Comparison of ENCODE assay signal across 11 cellular contexts in genomic region chr9:128722380-128723351, GRCh38. TPM values are rescaled to one million over a fixed set of nuclear protein-coding genes. Genes with fewer than 3 reads are reported as not detected.
A peak's percentile ranks its signal among the peaks of the same experiment; 100 is the strongest.
DNase-seq lines count a peak whose midpoint lies in the region; ATAC-seq, FAIRE-seq and TF ChIP-seq lines count a peak whose summit lies in the region.
"Had no signal": no experiment of that assay in that cellular context is flagged by ENCODE, and none has a peak within 500 bp of the region (broad histone marks: within the 10 kb centered on the region; RNA-seq: fewer than 3 reads in every experiment).

No MANE protein-coding gene starts in this region.

- no peak for FAIRE-seq in D721Med (lab: Jason Lieb, UNC)
- FAIRE-seq: RCC 7860 had no signal

- no peaks in the 10 kb centered on the region for H3K9me3 Mint-ChIP-seq in CD4-positive, CD25-positive, alpha-beta regulatory T cell
- H3K9me3 Mint-ChIP-seq in brain: peaks cover 0 to 4% (median 0%) of the 10 kb centered on the region in 5 experiments
- no peaks in the 10 kb centered on the region for H3K9me3 Mint-ChIP-seq in nephron progenitor cell

- peaks cover 3 to 54% (median 19%) of the 10 kb centered on the region in 4 donors for H3K4me1 Mint-ChIP-seq in CD4-positive, CD25-positive, alpha-beta regulatory T cell
- peaks cover 17% of the 10 kb centered on the region for H3K4me1 Mint-ChIP-seq in brain
- peaks cover 25% of the 10 kb centered on the region for H3K4me1 Mint-ChIP-seq in nephron progenitor cell

- intact Hi-C loops in lower lobe of right lung (cut with DNase I): no loop called here

- no peaks in the 10 kb centered on the region for H3K27me3 ChIP-seq in CD4-positive, CD25-positive, alpha-beta regulatory T cell (ENCODE audit: control insufficient read depth, insufficient read depth, low read length)
- H3K27me3 ChIP-seq in lower lobe of right lung (ENCODE audit: low read depth): no peaks in the 10 kb centered on the region

- H3K4me1 ChIP-seq in CD4-positive, CD25-positive, alpha-beta regulatory T cell (ENCODE audit: control insufficient read depth, insufficient read depth, low read length, poor library complexity, severe bottlenecking): peaks cover 23% of the 10 kb centered on the region
- H3K4me1 ChIP-seq in lower lobe of right lung: peaks cover 8% of the 10 kb centered on the region

- H3K27ac ChIP-seq in CD4-positive, CD25-positive, alpha-beta regulatory T cell (ENCODE audit: insufficient read depth, low read length, poor library complexity, severe bottlenecking): peak overlapping the region; percentile 79
- H3K27ac ChIP-seq in lower lobe of right lung: no peak overlapping the region

- TF ChIP-seq CTCF in brain (conservative IDR thresholded peaks at IDR 0.05): no peak
- no peak for TF ChIP-seq CTCF in nephron progenitor cell (IDR thresholded peaks at IDR 0.05)
- no peak for TF ChIP-seq CTCF in lower lobe of right lung (IDR thresholded peaks at IDR 0.05)
- TF ChIP-seq CTCF in D721Med (IDR thresholded peaks at IDR 0.05; ENCODE audit: insufficient read depth, missing control alignments): no peak

- no peak for ATAC-seq in CD4-positive, CD25-positive, alpha-beta regulatory T cell (ENCODE audit: low read depth in 2 of 2)
- no peak for ATAC-seq in lower lobe of right lung

- H3K4me3 Mint-ChIP-seq in CD4-positive, CD25-positive, alpha-beta regulatory T cell: peak overlapping the region; percentile 92 to 97 (median 96)
- H3K4me3 Mint-ChIP-seq in brain (peak overlapping the region; percentile 24 to 86 (median 51)), nephron progenitor cell (peak overlapping the region; percentile 92)

- peaks cover 4% of the 10 kb centered on the region for H3K36me3 Mint-ChIP-seq in CD4-positive, CD25-positive, alpha-beta regulatory T cell
- H3K36me3 Mint-ChIP-seq in brain (no peaks in the 10 kb centered on the region), nephron progenitor cell (ENCODE audit: low read depth) (no peaks in the 10 kb centered on the region)

- DNase-seq in CD4-positive, CD25-positive, alpha-beta regulatory T cell: no peak
- no peak for DNase-seq in Jurkat, Clone E6-1 (ENCODE audit: low read depth, low spot score)
- DNase-seq in nephron progenitor cell (no peak), amniotic stem cell (lab: John Stamatoyannopoulos, UW) (no peak), lower lobe of right lung (no peak), D721Med (ENCODE audit: insufficient read length, low spot score) (no peak), NCI-H526 (lab: John Stamatoyannopoulos, UW) (no peak)
- DNase-seq: HCEC 1CT, occipital lobe had no signal

- peak overlapping the region; percentile 77 for H3K4me3 ChIP-seq in CD4-positive, CD25-positive, alpha-beta regulatory T cell (ENCODE audit: low read depth, low read length)
- peak overlapping the region; percentile 97 for H3K4me3 ChIP-seq in Jurkat, Clone E6-1 (ENCODE audit: low read length)
- no peak overlapping the region for H3K4me3 ChIP-seq in lower lobe of right lung

- H3K27ac Mint-ChIP-seq in CD4-positive, CD25-positive, alpha-beta regulatory T cell: peak overlapping the region; percentile 52 to 93 (median 91)
- H3K27ac Mint-ChIP-seq in brain (peak overlapping the region; percentile 16 to 82 (median 67)), nephron progenitor cell (peak overlapping the region; percentile 47)

- H3K9me3 ChIP-seq in CD4-positive, CD25-positive, alpha-beta regulatory T cell (ENCODE audit: control insufficient read depth in 2 of 2, low read length in 2 of 2): no peaks in the 10 kb centered on the region
- no peaks in the 10 kb centered on the region for H3K9me3 ChIP-seq in lower lobe of right lung

- no peaks in the 10 kb centered on the region for H3K27me3 Mint-ChIP-seq in CD4-positive, CD25-positive, alpha-beta regulatory T cell
- H3K27me3 Mint-ChIP-seq in brain: peaks cover 4% of the 10 kb centered on the region
- peaks cover 8% of the 10 kb centered on the region for H3K27me3 Mint-ChIP-seq in nephron progenitor cell (ENCODE audit: low read depth, poor library complexity)

- H3K36me3 ChIP-seq in CD4-positive, CD25-positive, alpha-beta regulatory T cell (ENCODE audit: control insufficient read depth, insufficient read depth, low read length): peaks cover 5% of the 10 kb centered on the region
- H3K36me3 ChIP-seq in lower lobe of right lung: peaks cover 23% of the 10 kb centered on the region

RNA-seq across cellular contexts. Expression of gene ZDHHC12, which starts 1.3 kb away (rescaled TPM):
- 25.1 TPM for total RNA-seq in CD4-positive, CD25-positive, alpha-beta regulatory T cell
- polyA plus RNA-seq in CD4-positive, CD25-positive, alpha-beta regulatory T cell: 10 to 100 TPM; 49.4 to 59.8 (median 54.3) TPM
- 58.0 TPM for polyA plus RNA-seq in Jurkat, Clone E6-1 (2012; ENCODE audit: insufficient read depth, insufficient read length)
- polyA plus RNA-seq in brain (ENCODE audit: insufficient read depth, low read depth, low replicate concordance): 53.2 TPM
- total RNA-seq in lower lobe of right lung: 29.4 TPM

RNA-seq across cellular contexts. Expression of gene PKN3, which starts 20.4 kb away (rescaled TPM):
- total RNA-seq in CD4-positive, CD25-positive, alpha-beta regulatory T cell: 2.6 TPM
- under 1 TPM in 3 of 4 donors, not detected in 1; 0.69 to 0.96 (median 0.70) TPM for polyA plus RNA-seq in CD4-positive, CD25-positive, alpha-beta regulatory T cell
- 22.0 TPM for polyA plus RNA-seq in Jurkat, Clone E6-1 (2012; ENCODE audit: insufficient read depth, insufficient read length)
- polyA plus RNA-seq in brain (ENCODE audit: insufficient read depth, low read depth, low replicate concordance): 14.2 TPM
- total RNA-seq in lower lobe of right lung: 11.1 TPM

RNA-seq across cellular contexts. Expression of gene SET, which starts 33.6 kb away (rescaled TPM):
- 226 TPM for total RNA-seq in CD4-positive, CD25-positive, alpha-beta regulatory T cell
- polyA plus RNA-seq in CD4-positive, CD25-positive, alpha-beta regulatory T cell: 100 to 1,000 TPM; 123 to 200 (median 154) TPM
- 633 TPM for polyA plus RNA-seq in Jurkat, Clone E6-1 (2012; ENCODE audit: insufficient read depth, insufficient read length)
- polyA plus RNA-seq in brain (ENCODE audit: insufficient read depth, low read depth, low replicate concordance): 527 TPM
- 197 TPM for total RNA-seq in lower lobe of right lung

RNA-seq across cellular contexts. Expression of gene ZER1, which starts 49.1 kb away (rescaled TPM):
- 44.7 TPM for total RNA-seq in CD4-positive, CD25-positive, alpha-beta regulatory T cell
- 10 to 100 TPM; 31.9 to 44.2 (median 37.1) TPM for polyA plus RNA-seq in CD4-positive, CD25-positive, alpha-beta regulatory T cell
- polyA plus RNA-seq in Jurkat, Clone E6-1 (2012; ENCODE audit: insufficient read depth, insufficient read length): 10.7 TPM
- polyA plus RNA-seq in brain (ENCODE audit: insufficient read depth, low read depth, low replicate concordance): 96.5 TPM
- 45.5 TPM for total RNA-seq in lower lobe of right lung
